Comparison of ENCODE assay signal across 1 cellular context in genomic region chr19:43675269-43675879, GRCh38.
TF ChIP-seq lines count a peak whose summit lies in the region.

No MANE protein-coding gene starts in this region.

TF ChIP-seq in HEK293, 187 proteins besides CTCF, POLR2A, EP300 and RAD21 (continued from another document and continues in another):
- TF ChIP-seq ELK4 (IDR thresholded peaks at IDR 0.05; ENCODE audit: borderline replicate concordance, low read depth, low read length) (no peak), OSR2 (tag by site-specific recombination; IDR thresholded peaks at IDR 0.05) (no peak), ZNF692 (tag by site-specific recombination; IDR thresholded peaks at IDR 0.05) (no peak), ZNF791 (tag by site-specific recombination; IDR thresholded peaks at IDR 0.05) (no peak), ZNF624 (tag by site-specific recombination; IDR thresholded peaks at IDR 0.05) (no peak), PRDM2 (tag by site-specific recombination; IDR thresholded peaks at IDR 0.05; ENCODE audit: borderline replicate concordance) (no peak), ZNF514 (tag by site-specific recombination; IDR thresholded peaks at IDR 0.05) (no peak), ZBTB26 (tag by site-specific recombination; optimal IDR thresholded peaks at IDR 0.05) (no peak), PRDM10 (tag by site-specific recombination; IDR thresholded peaks at IDR 0.05) (peak; percentile 72), GLIS2 (tag by site-specific recombination; IDR thresholded peaks at IDR 0.05) (no peak), ZNF645 (tag by site-specific recombination; IDR thresholded peaks at IDR 0.05) (no peak), ZNF10 (tag by site-specific recombination; IDR thresholded peaks at IDR 0.05) (no peak), ZNF174 (tag by site-specific recombination; IDR thresholded peaks at IDR 0.05) (no peak), ZNF280C (tag by site-specific recombination; IDR thresholded peaks at IDR 0.05) (no peak), TSHZ1 (tag by site-specific recombination; IDR thresholded peaks at IDR 0.05; ENCODE audit: borderline replicate concordance) (no peak), ZNF747 (tag by site-specific recombination; IDR thresholded peaks at IDR 0.05) (no peak), ZNF580 (tag by site-specific recombination; IDR thresholded peaks at IDR 0.05) (no peak), ZNF510 (tag by site-specific recombination; IDR thresholded peaks at IDR 0.05; ENCODE audit: insufficient replicate concordance) (no peak), ZFP41 (tag by site-specific recombination; IDR thresholded peaks at IDR 0.05; ENCODE audit: borderline replicate concordance) (no peak), ZNF513 (tag by site-specific recombination; IDR thresholded peaks at IDR 0.05) (no peak), ZNF19 (tag by site-specific recombination; IDR thresholded peaks at IDR 0.05; ENCODE audit: low read depth) (no peak), ZNF121 (tag by site-specific recombination; IDR thresholded peaks at IDR 0.05) (no peak), ZIC2 (tag by site-specific recombination; IDR thresholded peaks at IDR 0.05) (peak; percentile 20; the same call in 1 of the 2 replicates), ZNF549 (tag by site-specific recombination; IDR thresholded peaks at IDR 0.05) (no peak), ZSCAN16 (tag by site-specific recombination; IDR thresholded peaks at IDR 0.05) (no peak), RBAK (tag by site-specific recombination; IDR thresholded peaks at IDR 0.05) (0 out of 2 replicates have a peak, but pooled peaks have one; percentile 12)
